Comparison of ENCODE assay signal across 12 cellular contexts in genomic region chr10:7583626-7584025, GRCh38.
DNase-seq lines count a peak whose midpoint lies in the region; ATAC-seq and TF ChIP-seq lines count a peak whose summit lies in the region.
"Had no signal": no experiment of that assay in that cellular context is flagged by ENCODE, and none has a peak within 500 bp of the region (broad histone marks: within the 10 kb centered on the region; RNA-seq: fewer than 3 reads in every experiment).

No MANE protein-coding gene starts in this region.

- H3K27me3 ChIP-seq in right cardiac atrium (ENCODE audit: control insufficient read depth, insufficient read depth): no peaks in the 10 kb centered on the region
- no peaks in the 10 kb centered on the region for H3K27me3 ChIP-seq in sigmoid colon

- in situ Hi-C loops in G401 (cut with HindIII; ENCODE audit: low sequenced_read_pairs): no loop called here

- H3K36me3 ChIP-seq in sigmoid colon: peaks cover 0 to 35% (median 14%) of the 10 kb centered on the region in 4 donors
- H3K36me3 ChIP-seq: HAP-1 had no signal

- H3K9me3 ChIP-seq in right cardiac atrium (ENCODE audit: control insufficient read depth, low read length) (no peaks in the 10 kb centered on the region), sigmoid colon (no peaks in the 10 kb centered on the region)
- H3K9me3 ChIP-seq: HAP-1 had no signal

- intact Hi-C loops in right cardiac atrium (cut with DNase I): no loop called here
- intact Hi-C loops in sigmoid colon (cut with DNase I): no loop called here

- ATAC-seq in right cardiac atrium: peak; percentile 76 to 88
- ATAC-seq in activated CD4-positive, CD25-positive, alpha-beta regulatory T cell treated with anti-CD3 and anti-CD28 coated beads, Interleukin-2, amount 50 U/mL, for 24 hours: no peak

- H3K4me3 ChIP-seq in right cardiac atrium (ENCODE audit: low read length): no peak overlapping the region
- H3K4me3 ChIP-seq in sigmoid colon: no peak overlapping the region
- H3K4me3 ChIP-seq: HAP-1 had no signal

- H3K27ac ChIP-seq in right cardiac atrium (ENCODE audit: low read length) (no peak overlapping the region), sigmoid colon (peak overlapping the region in 3 of 4 donors; percentile 32 to 66 (median 52))

- H3K4me1 ChIP-seq in right cardiac atrium (ENCODE audit: control insufficient read depth, insufficient read depth, low read length) (no peaks in the 10 kb centered on the region), sigmoid colon (peaks cover 0 to 11% (median 4%) of the 10 kb centered on the region in 4 donors)
- H3K4me1 ChIP-seq: HAP-1 had no signal

- no peak for TF ChIP-seq CTCF in sigmoid colon (IDR thresholded peaks at IDR 0.05)

- no peak for TF ChIP-seq EP300 in sigmoid colon (IDR thresholded peaks at IDR 0.05)

- peak; percentile 92 for DNase-seq in G401 (ENCODE audit: low spot score)
- peak; percentile 91 for DNase-seq in cerebellar cortex (ENCODE audit: low spot score)
- peak; percentile 59 to 87 (median 83) for DNase-seq in right cardiac atrium
- DNase-seq in sigmoid colon: no peak
- DNase-seq in GF-D8 (lab: John Stamatoyannopoulos, UW): no peak
- DNase-seq in NCI-H345 (lab: John Stamatoyannopoulos, UW): no peak
- DNase-seq: Calu3; CD4-positive, alpha-beta T cell; DMS 273 treated with DMSO at 0.1 percent for 48 hours; GOT3 had no signal

- WGBS in right cardiac atrium: 47% methylated on average over 3 of the region's 3 CpGs
- 87 to 88% methylated on average over 3 of the region's 3 CpGs for WGBS in sigmoid colon, 2 donors

- TF ChIP-seq POLR2A in sigmoid colon (IDR thresholded peaks at IDR 0.05): no peak

Comparison
In these comparisons a context has a peak if more than half of its experiments do, and no peak if none do; other contexts are left out.
1. DNase-seq: peak in G401 (single experiment), cerebellar cortex (single experiment) and right cardiac atrium (3 of 3); none in sigmoid colon (single experiment), GF-D8 (single experiment) and NCI-H345 (single experiment).
2. ATAC-seq: peak in right cardiac atrium (2 of 2); none in activated CD4-positive, CD25-positive, alpha-beta regulatory T cell treated with anti-CD3 and anti-CD28 coated beads, Interleukin-2, amount 50 U/mL, for 24 hours (0 of 2).